Comparison of ENCODE assay signal across 8 cellular contexts in the genomic region with DNA sequence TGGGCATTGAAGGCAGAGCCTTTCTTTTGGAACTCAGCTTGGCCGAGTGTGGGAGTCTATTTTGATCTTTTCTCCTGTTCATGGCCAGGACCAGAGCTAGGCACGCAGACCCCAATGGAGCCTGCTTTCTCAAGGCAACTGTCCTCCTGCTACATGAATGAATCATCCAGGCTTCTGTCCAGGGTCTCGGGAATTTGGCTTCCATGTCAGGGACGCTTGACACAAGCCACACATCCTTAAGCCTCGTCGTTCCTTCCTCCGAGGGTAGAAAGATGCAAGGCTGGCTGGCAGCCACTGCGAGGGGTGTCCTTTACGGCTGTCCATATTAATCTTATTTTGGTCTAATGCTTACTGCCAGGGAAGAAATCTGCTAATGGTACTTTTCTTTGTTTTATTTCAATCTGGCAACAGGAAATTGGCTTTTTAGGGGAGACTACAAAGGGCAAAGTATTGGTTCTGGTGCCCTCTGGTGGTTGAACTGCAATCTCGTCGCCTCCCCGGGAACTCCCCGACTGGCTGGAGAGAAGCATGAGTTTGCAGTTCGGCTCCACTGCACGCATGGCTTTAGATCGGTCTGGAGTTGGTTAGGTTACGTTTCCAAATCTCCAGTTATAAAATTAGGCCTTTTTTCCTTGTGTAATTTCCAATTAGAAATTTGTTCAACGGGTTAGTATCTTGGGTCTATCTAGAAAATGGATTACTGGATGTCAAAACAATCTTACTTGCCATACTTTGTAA.
DNase-seq lines count a peak whose midpoint lies in the region; ATAC-seq and TF ChIP-seq lines count a peak whose summit lies in the region.

No MANE protein-coding gene starts in this region.

- peaks cover 36% of the 10 kb centered on the region for H3K27me3 ChIP-seq in endodermal cell (ENCODE audit: control insufficient read depth, insufficient read depth, low read length, poor library complexity, severe bottlenecking)

- peaks cover 3% of the 10 kb centered on the region for H3K4me1 Mint-ChIP-seq in endodermal cell

- ATAC-seq in GM18907 (IDR thresholded peaks at IDR 0.05; ENCODE audit: unreplicated experiment), result peak; percentile 53

- no peak overlapping the region for H3K9ac ChIP-seq in endodermal cell (ENCODE audit: extremely low read depth, low read length, poor library complexity, severe bottlenecking)

- H3K4me3 Mint-ChIP-seq in endodermal cell, result no peak overlapping the region

- H3K4me1 ChIP-seq in endodermal cell (ENCODE audit: control insufficient read depth, insufficient read depth, low read length), result no peaks in the 10 kb centered on the region

- H3K9me3 Mint-ChIP-seq in endodermal cell, result no peaks in the 10 kb centered on the region

- DNase-seq in AG09309 (ENCODE audit: low read depth), result peak; percentile 73
- peak; percentile 64 for DNase-seq in HPDE6-E6E7 (ENCODE audit: extremely low spot score)
- DNase-seq in NK-92 treated with Interleukin-12 subunit alpha and Interleukin-12 subunit beta, amount 100 ng/mL, for 24 hours (lab: John Stamatoyannopoulos, UW), result peak; percentile 24
- DNase-seq in activated CD8-positive, alpha-beta memory T cell treated with anti-CD3 and anti-CD28 coated beads for 4 hours (ENCODE audit: low read depth in 2 of 2), result peak; percentile 33
- DNase-seq in endodermal cell, result peak; percentile 92
- DNase-seq in mucosa of gallbladder (ENCODE audit: low spot score), result peak; percentile 82
- peak; percentile 22 to 30 for DNase-seq in stimulated activated CD8-positive, alpha-beta memory T cell treated with anti-CD3 and anti-CD28 coated beads, Interleukin-4, amount 100 ng/mL, for 1 hour (ENCODE audit: low read depth in 2 of 2, low spot score in 1 of 2)

- no peaks in the 10 kb centered on the region for H3K36me3 ChIP-seq in endodermal cell (ENCODE audit: control insufficient read depth, insufficient read depth, low read length)

- no peaks in the 10 kb centered on the region for H3K9me3 ChIP-seq in endodermal cell (ENCODE audit: control insufficient read depth, low read length)

- 29 to 51% methylated on average over 7 to 18 of the region's 18 CpGs for WGBS in endodermal cell (ENCODE audit: insufficient coverage in 1 of 2, insufficient read length in 1 of 2), 2 experiments

- TF ChIP-seq CTCF in AG09309 (IDR thresholded peaks at IDR 0.05; ENCODE audit: control insufficient read depth, insufficient read depth, low read depth, low read length, missing control alignments) (peak; percentile 86), endodermal cell (conservative IDR thresholded peaks at IDR 0.05) (peak; percentile 99)

- H3K4me3 ChIP-seq in AG09309 (ENCODE audit: control insufficient read depth, low read depth, low read length), result no peak overlapping the region
- no peak overlapping the region for H3K4me3 ChIP-seq in endodermal cell (ENCODE audit: low read length)

- no peaks in the 10 kb centered on the region for H3K36me3 Mint-ChIP-seq in endodermal cell (ENCODE audit: low read depth)

- H3K27ac Mint-ChIP-seq in endodermal cell, result peak overlapping the region; percentile 69

- H3K27me3 Mint-ChIP-seq in endodermal cell (ENCODE audit: insufficient read depth), result peaks cover 42% of the 10 kb centered on the region

- H3K27ac ChIP-seq in endodermal cell (ENCODE audit: low read depth, low read length), result no peak overlapping the region

Comparison
In these comparisons a context has a peak if more than half of its experiments do, and no peak if none do; other contexts are left out.
1. DNase-seq: peak in every context shown above with its lines; median percentile 92 in endodermal cell; 82 in mucosa of gallbladder; 73 in AG09309; 64 in HPDE6-E6E7; 33 in activated CD8-positive, alpha-beta memory T cell treated with anti-CD3 and anti-CD28 coated beads for 4 hours; 26 in stimulated activated CD8-positive, alpha-beta memory T cell treated with anti-CD3 and anti-CD28 coated beads, Interleukin-4, amount 100 ng/mL, for 1 hour; 24 in NK-92 treated with Interleukin-12 subunit alpha and Interleukin-12 subunit beta, amount 100 ng/mL, for 24 hours.